ENCODE assay signal across 9 cellular contexts in genomic region chr1:226717256-226717909, GRCh38.
DNase-seq lines count a peak whose midpoint lies in the region; ATAC-seq and TF ChIP-seq lines count a peak whose summit lies in the region.
"Had no signal": no experiment of that assay in that cellular context is flagged by ENCODE, and none has a peak within 500 bp of the region (broad histone marks: within the 10 kb centered on the region; RNA-seq: fewer than 3 reads in every experiment).

No MANE protein-coding gene starts in this region.

- peak; percentile 74 for DNase-seq in GDM1 (lab: John Stamatoyannopoulos, UW)
- peak; percentile 34 for DNase-seq in OCI-M1 (lab: John Stamatoyannopoulos, UW)
- peak; percentile 60 for DNase-seq in astrocyte of the hippocampus (ENCODE audit: low read depth, low spot score)
- DNase-seq in pons (ENCODE audit: low spot score), result peak; percentile 50
- no peak for DNase-seq in NK-92 (lab: John Stamatoyannopoulos, UW; ENCODE audit: unreplicated experiment)
- DNase-seq in NCI-H526 (lab: John Stamatoyannopoulos, UW), result no peak
- no peak for DNase-seq in GM10266 (ENCODE audit: extremely low spot score)
- DNase-seq: NCI-H446 had no signal

- no peak for ATAC-seq in HG03280 (IDR thresholded peaks at IDR 0.05; ENCODE audit: unreplicated experiment)

- no peak for TF ChIP-seq CTCF in GM10266 (IDR thresholded peaks at IDR 0.05; ENCODE audit: control insufficient read depth, insufficient read depth, low read depth, missing control alignments)

Comparison
In these comparisons a context has a peak if more than half of its experiments do, and no peak if none do; other contexts are left out.
1. DNase-seq: peak in GDM1 (single experiment), OCI-M1 (single experiment), astrocyte of the hippocampus (single experiment) and pons (single experiment); none in NK-92 (single experiment), NCI-H526 (0 of 2) and GM10266 (single experiment).